ENCODE assay signal across 1 cellular context in genomic region chr20:4967752-4968477, GRCh38.
TF ChIP-seq lines count a peak whose summit lies in the region.

No MANE protein-coding gene starts in this region.

TF ChIP-seq in WTC11, 78 proteins besides CTCF, POLR2A, EP300 and RAD21 (continued from another document):
- TF ChIP-seq ZNF532 (CRISPR knock-in tag; IDR thresholded peaks at IDR 0.05; ENCODE audit: borderline replicate concordance) (no peak), ZNF281 (CRISPR knock-in tag; IDR thresholded peaks at IDR 0.05) (no peak), ZNF263 (CRISPR knock-in tag; IDR thresholded peaks at IDR 0.05; ENCODE audit: low read depth) (no peak), SP1 (CRISPR knock-in tag; conservative IDR thresholded peaks at IDR 0.05) (no peak), NR3C1 (CRISPR knock-in tag; conservative IDR thresholded peaks at IDR 0.05; ENCODE audit: low read depth) (no peak), RELA (CRISPR knock-in tag; IDR thresholded peaks at IDR 0.05; ENCODE audit: borderline replicate concordance) (no peak), CDX4 (CRISPR knock-in tag; IDR thresholded peaks at IDR 0.05; ENCODE audit: borderline replicate concordance) (no peak), E2F1 (CRISPR knock-in tag; IDR thresholded peaks at IDR 0.05) (no peak), NFE2L1 (CRISPR knock-in tag; IDR thresholded peaks at IDR 0.05) (no peak)
